In the genomic region with DNA sequence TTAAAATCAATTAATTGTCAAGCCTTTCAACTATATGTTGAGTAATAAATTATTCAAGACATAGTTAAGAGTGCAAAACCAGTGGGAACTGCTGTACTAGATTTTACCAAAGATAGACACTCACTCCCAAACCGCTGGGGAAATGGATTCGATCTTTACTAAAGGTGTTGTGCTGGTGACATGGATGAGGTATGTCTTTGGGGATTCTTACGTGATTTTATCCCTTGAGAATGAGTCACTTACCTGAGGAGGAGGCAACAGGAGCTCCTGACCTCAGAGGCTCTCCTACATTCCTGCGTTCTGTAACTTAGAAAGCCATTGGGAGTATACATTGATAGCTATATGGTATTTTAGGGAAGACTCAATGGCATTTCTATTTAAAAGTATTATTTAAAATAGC, we compare ENCODE assay signal across 24 cellular contexts.
DNase-seq lines count a peak whose midpoint lies in the region; ATAC-seq and TF ChIP-seq lines count a peak whose summit lies in the region.
"Had no signal": no experiment of that assay in that cellular context is flagged by ENCODE, and none has a peak within 500 bp of the region (broad histone marks: within the 10 kb centered on the region; RNA-seq: fewer than 3 reads in every experiment).

No MANE protein-coding gene starts in this region.

- BruUV-seq in Calu3 (replicated peaks; lab: Mats Ljungman, UMichigan) = no TSS peak

- no peak for TF ChIP-seq EP300 in gastroesophageal sphincter (IDR thresholded peaks at IDR 0.05)

- peak overlapping the region; percentile 87 for H3K27ac Mint-ChIP-seq in Calu3 (ENCODE audit: unreplicated experiment)
- H3K27ac Mint-ChIP-seq in activated CD4-positive, alpha-beta memory T cell treated with anti-CD3 and anti-CD28 coated beads, Interleukin-2, amount 10 ng/mL, durations not matched to agents 7 days and 5 days = no peak overlapping the region
- H3K27ac Mint-ChIP-seq: activated CD4-positive, alpha-beta memory T cell treated with anti-CD3 and anti-CD28 coated beads for 36 hours; IgD-negative memory B cell; progenitor cell of endocrine pancreas; T-helper 1 cell treated with Interleukin-12 subunit alpha and Interleukin-12 subunit beta and Interleukin-4 antibody, amounts not matched to agents 30 μg/mL and 1 μg/mL, for 36 hours had no signal

- no peaks in the 10 kb centered on the region for H3K27me3 Mint-ChIP-seq in Calu3 (ENCODE audit: unreplicated experiment)
- H3K27me3 Mint-ChIP-seq in activated CD4-positive, alpha-beta memory T cell treated with anti-CD3 and anti-CD28 coated beads, Interleukin-2, amount 10 ng/mL, durations not matched to agents 7 days and 5 days = peaks cover 5% of the 10 kb centered on the region
- H3K27me3 Mint-ChIP-seq: activated CD4-positive, alpha-beta memory T cell treated with anti-CD3 and anti-CD28 coated beads for 36 hours; IgD-negative memory B cell; progenitor cell of endocrine pancreas had no signal

- peaks cover 25% of the 10 kb centered on the region for H3K36me3 Mint-ChIP-seq in Calu3 (ENCODE audit: insufficient read depth, unreplicated experiment)
- H3K36me3 Mint-ChIP-seq in activated CD4-positive, alpha-beta memory T cell treated with anti-CD3 and anti-CD28 coated beads, Interleukin-2, amount 10 ng/mL, durations not matched to agents 7 days and 5 days (ENCODE audit: low read depth) = no peaks in the 10 kb centered on the region
- H3K36me3 Mint-ChIP-seq: activated CD4-positive, alpha-beta memory T cell treated with anti-CD3 and anti-CD28 coated beads for 36 hours; IgD-negative memory B cell had no signal

- H3K36me3 ChIP-seq in gastroesophageal sphincter = no peaks in the 10 kb centered on the region
- H3K36me3 ChIP-seq in skeletal muscle satellite cell (ENCODE audit: insufficient read depth, low read length) = no peaks in the 10 kb centered on the region
- H3K36me3 ChIP-seq: stomach, WERI-Rb-1 had no signal

- ATAC-seq in SK-N-SH treated with all-trans-retinoic acid at 6 μM for 48 hours = no peak
- no peak for ATAC-seq in gastroesophageal sphincter

- H3K27me3 ChIP-seq in gastroesophageal sphincter = no peaks in the 10 kb centered on the region
- no peaks in the 10 kb centered on the region for H3K27me3 ChIP-seq in skeletal muscle satellite cell (ENCODE audit: control insufficient read depth, insufficient read depth, low read length)
- H3K27me3 ChIP-seq: stomach had no signal

- peak overlapping the region; percentile 46 to 86 (median 86) for H3K27ac ChIP-seq in gastroesophageal sphincter
- H3K27ac ChIP-seq: C4-2B, WERI-Rb-1 had no signal

- H3K9me3 ChIP-seq in gastroesophageal sphincter (no peaks in the 10 kb centered on the region), skeletal muscle satellite cell (replicated peaks; ENCODE audit: low read length) (no peaks in the 10 kb centered on the region)
- H3K9me3 ChIP-seq: stomach had no signal

- H3K9ac ChIP-seq in skeletal muscle satellite cell (ENCODE audit: low read depth, low read length) = peak overlapping the region; percentile 79

- in situ Hi-C loops in G401 (cut with HindIII; ENCODE audit: low sequenced_read_pairs) = no loop called here

- H3K9me3 Mint-ChIP-seq in Calu3 (ENCODE audit: low read depth, unreplicated experiment) = no peaks in the 10 kb centered on the region
- H3K9me3 Mint-ChIP-seq in activated CD4-positive, alpha-beta memory T cell treated with anti-CD3 and anti-CD28 coated beads, Interleukin-2, amount 10 ng/mL, durations not matched to agents 7 days and 5 days = no peaks in the 10 kb centered on the region
- H3K9me3 Mint-ChIP-seq: activated CD4-positive, alpha-beta memory T cell treated with anti-CD3 and anti-CD28 coated beads for 36 hours; T-helper 1 cell treated with Interleukin-12 subunit alpha and Interleukin-12 subunit beta and Interleukin-4 antibody, amounts not matched to agents 30 μg/mL and 1 μg/mL, for 36 hours had no signal

- peaks cover 92% of the 10 kb centered on the region for H3K4me1 Mint-ChIP-seq in Calu3 (ENCODE audit: low read depth, unreplicated experiment)
- H3K4me1 Mint-ChIP-seq in activated CD4-positive, alpha-beta memory T cell treated with anti-CD3 and anti-CD28 coated beads, Interleukin-2, amount 10 ng/mL, durations not matched to agents 7 days and 5 days = no peaks in the 10 kb centered on the region
- H3K4me1 Mint-ChIP-seq: IgD-negative memory B cell had no signal

- CTCF ChIA-PET in Calu3 (lab: Charles Lee) = interaction anchor here (0.6 to 1.7 kb wide), 7 partner anchors 19 to 517 kb away, joined by 3 to 9 read pairs (median 4); no protein-coding TSS in a partner anchor
- CTCF ChIA-PET in activated CD4-positive, alpha-beta memory T cell treated with anti-CD3 and anti-CD28 coated beads, Interleukin-2, amount 10 ng/mL, durations not matched to agents 7 days and 5 days (lab: Charles Lee) = no interaction called here

- H3K4me1 ChIP-seq in gastroesophageal sphincter (peaks cover 9 to 60% (median 16%) of the 10 kb centered on the region in 3 donors), skeletal muscle satellite cell (ENCODE audit: control insufficient read depth, insufficient read depth, low read length) (peaks cover 61% of the 10 kb centered on the region)

- H3K4me3 Mint-ChIP-seq in Calu3 (ENCODE audit: low read depth, unreplicated experiment) = no peak overlapping the region
- no peak overlapping the region for H3K4me3 Mint-ChIP-seq in activated CD4-positive, alpha-beta memory T cell treated with anti-CD3 and anti-CD28 coated beads, Interleukin-2, amount 10 ng/mL, durations not matched to agents 7 days and 5 days
- H3K4me3 Mint-ChIP-seq: activated CD4-positive, alpha-beta memory T cell treated with anti-CD3 and anti-CD28 coated beads for 36 hours; IgD-negative memory B cell; neural crest cell; T-helper 1 cell treated with Interleukin-12 subunit alpha and Interleukin-12 subunit beta and Interleukin-4 antibody, amounts not matched to agents 30 μg/mL and 1 μg/mL, for 36 hours had no signal

- POLR2A ChIA-PET in activated CD4-positive, alpha-beta memory T cell treated with anti-CD3 and anti-CD28 coated beads, Interleukin-2, amount 10 ng/mL, durations not matched to agents 7 days and 5 days (lab: Charles Lee) = no interaction called here

- no peak for TF ChIP-seq POLR2A in gastroesophageal sphincter (IDR thresholded peaks at IDR 0.05)

- intact Hi-C loops in Calu3 (cut with micrococcal nuclease; ENCODE audit: unreplicated experiment) = no loop called here

- H3K4me2 ChIP-seq in skeletal muscle satellite cell (ENCODE audit: low read length) = no peak overlapping the region

- DNase-seq in Calu3 (no peak), G401 (ENCODE audit: low spot score) (no peak), NCI-H1048 (lab: John Stamatoyannopoulos, UW) (no peak)
- DNase-seq in activated naive CD4-positive, alpha-beta T cell treated with Interleukin-2 at 50 U/mL for 16 hours = no peak
- DNase-seq in activated CD4-positive, alpha-beta memory T cell treated with anti-CD3 and anti-CD28 coated beads, Interleukin-2, amount 10 ng/mL, durations not matched to agents 7 days and 5 days = no peak
- DNase-seq: activated CD4-positive, alpha-beta memory T cell treated with anti-CD3 and anti-CD28 coated beads for 36 hours; activated gamma-delta T cell treated with Interleukin-2 at 50 U/mL for 16 hours; activated T-cell treated with anti-CD3 and anti-CD28 coated beads for 4 hours; effector CD8-positive, alpha-beta T cell; GDM1; MM.1S; NCI-H774; SHP77 treated with DMSO at 0.1 percent for 48 hours; stimulated activated CD4-positive, alpha-beta T cell treated with anti-CD3 and anti-CD28 coated beads, Interleukin-4, amount 100 ng/mL, for 1 hour; stomach; WERI-Rb-1 had no signal

- H3K4me3 ChIP-seq in gastroesophageal sphincter (no peak overlapping the region), skeletal muscle satellite cell (ENCODE audit: low read length) (no peak overlapping the region)
- H3K4me3 ChIP-seq: stomach had no signal

- TF ChIP-seq CTCF in Calu3 (IDR thresholded peaks at IDR 0.05; ENCODE audit: unreplicated experiment) = no peak
- no peak for TF ChIP-seq CTCF in gastroesophageal sphincter (IDR thresholded peaks at IDR 0.05)

- 84 to 88% methylated on average over 4 of the region's 4 CpGs for WGBS in gastroesophageal sphincter (ENCODE audit: low coverage in 1 of 2), 2 donors

TF ChIP-seq in SK-N-SH treated with all-trans-retinoic acid at 6 μM for 48 hours, 23 proteins besides CTCF, POLR2A, EP300 and RAD21 (continues in another document):
- TF ChIP-seq, protein P1, sequence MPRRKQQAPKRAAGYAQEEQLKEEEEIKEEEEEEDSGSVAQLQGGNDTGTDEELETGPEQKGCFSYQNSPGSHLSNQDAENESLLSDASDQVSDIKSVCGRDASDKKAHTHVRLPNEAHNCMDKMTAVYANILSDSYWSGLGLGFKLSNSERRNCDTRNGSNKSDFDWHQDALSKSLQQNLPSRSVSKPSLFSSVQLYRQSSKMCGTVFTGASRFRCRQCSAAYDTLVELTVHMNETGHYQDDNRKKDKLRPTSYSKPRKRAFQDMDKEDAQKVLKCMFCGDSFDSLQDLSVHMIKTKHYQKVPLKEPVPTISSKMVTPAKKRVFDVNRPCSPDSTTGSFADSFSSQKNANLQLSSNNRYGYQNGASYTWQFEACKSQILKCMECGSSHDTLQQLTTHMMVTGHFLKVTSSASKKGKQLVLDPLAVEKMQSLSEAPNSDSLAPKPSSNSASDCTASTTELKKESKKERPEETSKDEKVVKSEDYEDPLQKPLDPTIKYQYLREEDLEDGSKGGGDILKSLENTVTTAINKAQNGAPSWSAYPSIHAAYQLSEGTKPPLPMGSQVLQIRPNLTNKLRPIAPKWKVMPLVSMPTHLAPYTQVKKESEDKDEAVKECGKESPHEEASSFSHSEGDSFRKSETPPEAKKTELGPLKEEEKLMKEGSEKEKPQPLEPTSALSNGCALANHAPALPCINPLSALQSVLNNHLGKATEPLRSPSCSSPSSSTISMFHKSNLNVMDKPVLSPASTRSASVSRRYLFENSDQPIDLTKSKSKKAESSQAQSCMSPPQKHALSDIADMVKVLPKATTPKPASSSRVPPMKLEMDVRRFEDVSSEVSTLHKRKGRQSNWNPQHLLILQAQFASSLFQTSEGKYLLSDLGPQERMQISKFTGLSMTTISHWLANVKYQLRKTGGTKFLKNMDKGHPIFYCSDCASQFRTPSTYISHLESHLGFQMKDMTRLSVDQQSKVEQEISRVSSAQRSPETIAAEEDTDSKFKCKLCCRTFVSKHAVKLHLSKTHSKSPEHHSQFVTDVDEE (CRISPR knock-in tag; IDR thresholded peaks at IDR 0.05) = no peak
- no peak for TF ChIP-seq ESRRG (CRISPR knock-in tag; IDR thresholded peaks at IDR 0.05)
- no peak for TF ChIP-seq ZC3H10 (CRISPR knock-in tag; IDR thresholded peaks at IDR 0.05)
- TF ChIP-seq OSR1 (CRISPR knock-in tag; IDR thresholded peaks at IDR 0.05) = no peak
- TF ChIP-seq BACH2 (CRISPR knock-in tag; IDR thresholded peaks at IDR 0.05; ENCODE audit: borderline replicate concordance) = no peak
